Comparison of ENCODE assay signal across 8 cellular contexts in the genomic region with DNA sequence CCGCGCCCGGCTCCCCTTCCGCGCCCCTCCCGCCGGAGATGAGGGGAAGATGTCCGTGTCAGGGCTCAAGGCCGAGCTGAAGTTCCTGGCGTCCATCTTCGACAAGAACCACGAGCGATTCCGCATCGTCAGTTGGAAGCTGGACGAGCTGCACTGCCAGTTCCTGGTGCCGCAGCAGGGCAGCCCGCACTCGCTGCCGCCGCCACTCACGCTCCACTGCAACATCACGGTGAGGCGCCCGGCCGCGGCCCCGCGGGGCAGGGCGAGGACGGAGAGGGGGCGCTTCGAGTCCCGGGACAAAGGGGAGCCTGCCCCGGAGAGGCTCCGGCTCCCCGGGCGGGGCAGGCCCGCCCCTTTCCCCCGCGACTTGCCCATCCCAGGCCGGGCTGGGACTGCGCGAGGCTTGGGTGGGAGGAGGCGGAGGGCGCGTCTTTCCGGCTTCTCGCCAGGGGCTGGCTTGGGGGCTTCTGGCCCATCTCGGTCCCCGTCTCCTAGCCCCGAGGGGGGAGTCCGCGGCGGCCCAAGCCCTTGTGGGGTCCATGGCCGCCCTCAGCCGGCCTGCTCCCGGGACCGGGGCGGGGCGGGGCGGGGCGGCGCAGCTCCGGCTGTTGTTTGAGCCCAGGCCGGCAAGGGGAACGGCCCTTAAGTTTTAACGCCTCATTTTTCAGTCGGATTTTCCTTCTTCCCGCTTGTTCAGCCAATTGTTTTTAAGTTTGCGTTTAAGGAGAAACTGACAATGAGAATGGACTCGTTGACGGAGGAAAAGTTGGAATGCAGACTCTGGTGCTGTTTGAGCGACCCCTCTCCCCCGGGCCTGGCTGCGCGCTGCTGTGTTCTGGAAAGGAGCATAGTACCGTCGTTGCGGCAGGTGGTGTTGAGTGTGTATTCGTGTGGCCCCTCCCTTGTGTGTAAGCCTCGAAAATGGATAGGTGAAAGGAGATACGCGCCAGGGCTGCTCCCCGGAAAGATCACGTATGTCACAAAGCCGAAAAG. TPM values are rescaled to one million over a fixed set of nuclear protein-coding genes. Genes with fewer than 3 reads are reported as not detected.
A peak's percentile ranks its signal among the peaks of the same experiment; 100 is the strongest.
DNase-seq lines count a peak whose midpoint lies in the region; ATAC-seq and TF ChIP-seq lines count a peak whose summit lies in the region.

No MANE protein-coding gene starts in this region.

- H3K27ac Mint-ChIP-seq in dendritic cell treated with granulocyte-macrophage colony-stimulating factor and Interleukin-4, amounts not matched to agents 40 ng/mL and 50 ng/mL, for 4 days, result peak overlapping the region; percentile 88

- peaks cover 14 to 45% of the 10 kb centered on the region in 2 donors for H3K4me1 ChIP-seq in left lung

- intact Hi-C loops in dendritic cell treated with granulocyte-macrophage colony-stimulating factor and Interleukin-4, amounts not matched to agents 40 ng/mL and 50 ng/mL, for 4 days (cut with micrococcal nuclease), result loop anchor here (10.0 kb wide), 1 partner anchor 61 kb away; the partner anchor contains the start of gene FBXO22
- intact Hi-C loops in left lung (cut with DNase I), result no loop called here

- peak; percentile 19 for TF ChIP-seq POLR2A in GM15510 (IDR thresholded peaks at IDR 0.05; ENCODE audit: borderline replicate concordance, extremely low read depth, insufficient read length)

- H3K27me3 Mint-ChIP-seq in dendritic cell treated with granulocyte-macrophage colony-stimulating factor and Interleukin-4, amounts not matched to agents 40 ng/mL and 50 ng/mL, for 4 days, result no peaks in the 10 kb centered on the region

- ATAC-seq in HG02763 (IDR thresholded peaks at IDR 0.05; ENCODE audit: unreplicated experiment) (peak; percentile 51), left lung (peak; percentile 86)

- no peaks in the 10 kb centered on the region for H3K36me3 ChIP-seq in left lung

- H3K27ac ChIP-seq in left lung, result peak overlapping the region; percentile 90 to 92

- H3K9me3 Mint-ChIP-seq in dendritic cell treated with granulocyte-macrophage colony-stimulating factor and Interleukin-4, amounts not matched to agents 40 ng/mL and 50 ng/mL, for 4 days, result no peaks in the 10 kb centered on the region

- H3K4me3 Mint-ChIP-seq in dendritic cell treated with granulocyte-macrophage colony-stimulating factor and Interleukin-4, amounts not matched to agents 40 ng/mL and 50 ng/mL, for 4 days, result peak overlapping the region; percentile 92

- peaks cover 51% of the 10 kb centered on the region for H3K4me1 Mint-ChIP-seq in dendritic cell treated with granulocyte-macrophage colony-stimulating factor and Interleukin-4, amounts not matched to agents 40 ng/mL and 50 ng/mL, for 4 days (ENCODE audit: low read depth)

- DNase-seq in NCI-H2227 treated with DMSO at 0.1 percent for 48 hours (lab: John Stamatoyannopoulos, UW) (peak; percentile 40), left lung (peak; percentile 63 to 89), cortex of kidney (lab: John Stamatoyannopoulos, UW) (no peak)
- DNase-seq in activated CD4-positive, alpha-beta T cell treated with anti-CD3 and anti-CD28 coated beads, Interleukin-2, amount 50 U/mL, for 24 hours (ENCODE audit: low read depth in 1 of 2, low spot score in 1 of 2), result peak; percentile 35 to 37
- peak; percentile 44 for DNase-seq in stimulated activated CD4-positive, alpha-beta T cell treated with anti-CD3 and anti-CD28 coated beads, Interleukin-4, amount 100 ng/mL, for 24 hours

- H3K9me3 ChIP-seq in left lung, result no peaks in the 10 kb centered on the region

- H3K36me3 Mint-ChIP-seq in dendritic cell treated with granulocyte-macrophage colony-stimulating factor and Interleukin-4, amounts not matched to agents 40 ng/mL and 50 ng/mL, for 4 days (ENCODE audit: low read depth), result peaks cover 12% of the 10 kb centered on the region

- peak overlapping the region; percentile 82 to 94 for H3K4me3 ChIP-seq in left lung

- TF ChIP-seq CTCF in left lung (IDR thresholded peaks at IDR 0.05), result no peak

- H3K27me3 ChIP-seq in left lung, result no peaks in the 10 kb centered on the region

RNA-seq across cellular contexts. Expression of gene UBE2Q2, which starts 0.7 kb away (rescaled TPM):
- 10 to 100 TPM; 30.4 to 31.4 TPM for total RNA-seq in left lung

RNA-seq across cellular contexts. Expression of gene FBXO22, which starts 59.8 kb away (rescaled TPM):
- total RNA-seq in left lung, result 10 to 100 TPM; 26.7 to 32.3 TPM
